ENCODE assay signal across 12 cellular contexts in genomic region chr15:74844319-74845207, GRCh38. TPM values are rescaled to one million over a fixed set of nuclear protein-coding genes. Genes with fewer than 3 reads are reported as not detected.
DNase-seq lines count a peak whose midpoint lies in the region; ATAC-seq and TF ChIP-seq lines count a peak whose summit lies in the region.
"Had no signal": no experiment of that assay in that cellular context is flagged by ENCODE, and none has a peak within 500 bp of the region (broad histone marks: within the 10 kb centered on the region; RNA-seq: fewer than 3 reads in every experiment).

No MANE protein-coding gene starts in this region.

- TF ChIP-seq CTCF in psoas muscle (IDR thresholded peaks at IDR 0.05) = no peak

- peaks cover 55% of the 10 kb centered on the region for H3K36me3 ChIP-seq in NT2/D1 (ENCODE audit: insufficient read depth, insufficient read length, low read length)
- no peaks in the 10 kb centered on the region for H3K36me3 ChIP-seq in ectodermal cell (ENCODE audit: control insufficient read depth, insufficient read depth, low read length)
- H3K36me3 ChIP-seq in psoas muscle (ENCODE audit: insufficient read depth in 1 of 2, low read depth in 1 of 2) = peaks cover 0 to 66% of the 10 kb centered on the region in 2 donors

- ATAC-seq in psoas muscle (no peak), HG02610 (IDR thresholded peaks at IDR 0.05; ENCODE audit: unreplicated experiment) (no peak), HG03460 (IDR thresholded peaks at IDR 0.05; ENCODE audit: unreplicated experiment) (no peak)

- H3K27me3 ChIP-seq in NT2/D1 (ENCODE audit: insufficient read depth, insufficient read length) = no peaks in the 10 kb centered on the region
- H3K27me3 ChIP-seq in ectodermal cell (ENCODE audit: control insufficient read depth, insufficient read depth, low read length, poor library complexity, severe bottlenecking) = no peaks in the 10 kb centered on the region
- H3K27me3 ChIP-seq in psoas muscle (ENCODE audit: insufficient read depth in 3 of 3, low read length in 2 of 3) = no peaks in the 10 kb centered on the region

- no peak overlapping the region for H3K4me3 ChIP-seq in NT2/D1 (ENCODE audit: insufficient read length, low read depth)
- H3K4me3 ChIP-seq in ectodermal cell (ENCODE audit: insufficient read depth, low read depth, low read length) = no peak overlapping the region
- no peak overlapping the region for H3K4me3 ChIP-seq in psoas muscle

- no peaks in the 10 kb centered on the region for H3K9me3 ChIP-seq in NT2/D1 (ENCODE audit: insufficient read depth, low read length)
- no peaks in the 10 kb centered on the region for H3K9me3 ChIP-seq in ectodermal cell (ENCODE audit: control insufficient read depth, low read length)
- no peaks in the 10 kb centered on the region for H3K9me3 ChIP-seq in psoas muscle

- H3K27ac ChIP-seq in ectodermal cell (ENCODE audit: insufficient read depth, low read depth, low read length, poor library complexity, severe bottlenecking) (peak overlapping the region; percentile 51), psoas muscle (peak overlapping the region; percentile 30)

- H3K9ac ChIP-seq in NT2/D1 (ENCODE audit: insufficient read length, low read depth) = peak overlapping the region; percentile 91

- DNase-seq in D341Med (ENCODE audit: low spot score) (peak; percentile 84), NT2/D1 (ENCODE audit: low read depth, low spot score) (no peak), psoas muscle (no peak), activated gamma-delta T cell (lab: John Stamatoyannopoulos, UW) (no peak), A172 (ENCODE audit: low spot score) (no peak)
- DNase-seq: NK-92 treated with Interleukin-12 subunit alpha and Interleukin-12 subunit beta, amount 100 ng/mL, for 24 hours had no signal

- peaks cover 30% of the 10 kb centered on the region for H3K4me1 ChIP-seq in NT2/D1 (ENCODE audit: insufficient read depth, insufficient read length)
- peaks cover 26% of the 10 kb centered on the region for H3K4me1 ChIP-seq in ectodermal cell (ENCODE audit: control insufficient read depth, insufficient read depth, low read length)
- H3K4me1 ChIP-seq in psoas muscle = peaks cover 19% of the 10 kb centered on the region

- 76 to 80% methylated on average over 11 of the region's 12 CpGs for WGBS in ectodermal cell, 2 experiments
- 70 to 86% (median 77%) methylated on average over 12 of the region's 12 CpGs for WGBS in psoas muscle, 3 donors

- intact Hi-C loops in psoas muscle (cut with DNase I) = loop anchor here in 1 of 2 donors (5.0 kb wide), 1 partner anchor 63 kb away; the partner anchor contains the start of gene FAM219B

RNA-seq across cellular contexts. Expression of gene ULK3, which starts 1.6 kb away (rescaled TPM):
- polyA plus RNA-seq in ectodermal cell (2013, experiment 1 of 4) = 45.8 TPM
- 42.5 TPM for polyA plus RNA-seq in ectodermal cell (2013, experiment 2 of 4)
- polyA plus RNA-seq in ectodermal cell (2013, experiment 3 of 4) = 39.9 TPM
- polyA plus RNA-seq in ectodermal cell (2013, experiment 4 of 4) = 45.0 TPM
- total RNA-seq in psoas muscle = 10 to 100 TPM; 17.7 to 34.5 (median 27.0) TPM
- polyA plus RNA-seq in psoas muscle = 10 to 100 TPM; 33.2 to 43.5 (median 42.8) TPM
- total RNA-seq in A172 (2014; rRNA removed; shearing (Covaris generic)) = 35.9 and 40.1 TPM in 2 replicates

RNA-seq across cellular contexts. Expression of gene CPLX3, which starts 18.1 kb away (rescaled TPM):
- polyA plus RNA-seq in ectodermal cell (2013, experiment 1 of 4) = not detected
- polyA plus RNA-seq in ectodermal cell (2013, experiment 2 of 4) = not detected
- not detected for polyA plus RNA-seq in ectodermal cell (2013, experiment 3 of 4)
- polyA plus RNA-seq in ectodermal cell (2013, experiment 4 of 4) = not detected
- under 1 TPM in 1 of 4 donors, not detected in 3; 0.19 TPM for total RNA-seq in psoas muscle
- polyA plus RNA-seq in psoas muscle = under 1 TPM in 2 of 3 donors, not detected in 1; 0.03 to 0.04 TPM
- not detected in 2 replicates for total RNA-seq in A172 (2014; rRNA removed; shearing (Covaris generic))
- total RNA-seq: dermis microvascular lymphatic vessel endothelial cell, urinary bladder had no signal
- polyA plus RNA-seq: keratinocyte had no signal

RNA-seq across cellular contexts. Expression of gene SCAMP2, which starts 28.6 kb away (rescaled TPM):
- polyA plus RNA-seq in ectodermal cell (2013, experiment 1 of 4) = 44.8 TPM
- polyA plus RNA-seq in ectodermal cell (2013, experiment 2 of 4) = 43.7 TPM
- 28.0 TPM for polyA plus RNA-seq in ectodermal cell (2013, experiment 3 of 4)
- polyA plus RNA-seq in ectodermal cell (2013, experiment 4 of 4) = 31.8 TPM
- total RNA-seq in psoas muscle = 10 to 100 TPM; 32.1 to 67.3 (median 52.6) TPM
- polyA plus RNA-seq in psoas muscle = 10 to 100 TPM; 40.2 to 73.6 (median 48.6) TPM
- total RNA-seq in A172 (2014; rRNA removed; shearing (Covaris generic)) = 36.1 and 39.7 TPM in 2 replicates

RNA-seq across cellular contexts. Expression of gene LMAN1L, which starts 31.9 kb away (rescaled TPM):
- polyA plus RNA-seq in ectodermal cell (2013, experiment 1 of 4) = not detected
- polyA plus RNA-seq in ectodermal cell (2013, experiment 2 of 4) = not detected
- polyA plus RNA-seq in ectodermal cell (2013, experiment 3 of 4) = not detected
- polyA plus RNA-seq in ectodermal cell (2013, experiment 4 of 4) = not detected
- total RNA-seq in psoas muscle = under 1 TPM in 2 of 4 donors, not detected in 2; 0.36 to 0.66 TPM
- not detected for polyA plus RNA-seq in psoas muscle
- total RNA-seq in A172 (2014; rRNA removed; shearing (Covaris generic)) = not detected in 2 replicates
- total RNA-seq: dermis microvascular lymphatic vessel endothelial cell had no signal
- polyA plus RNA-seq: keratinocyte had no signal

RNA-seq across cellular contexts. Expression of gene MPI, which starts 45.3 kb away (rescaled TPM):
- 40.1 TPM for polyA plus RNA-seq in ectodermal cell (2013, experiment 1 of 4)
- polyA plus RNA-seq in ectodermal cell (2013, experiment 2 of 4) = 43.0 TPM
- polyA plus RNA-seq in ectodermal cell (2013, experiment 3 of 4) = 36.0 TPM
- 43.5 TPM for polyA plus RNA-seq in ectodermal cell (2013, experiment 4 of 4)
- 10 to 100 TPM; 37.6 to 61.2 (median 43.2) TPM for total RNA-seq in psoas muscle
- 10 to 100 TPM; 26.4 to 50.5 (median 38.9) TPM for polyA plus RNA-seq in psoas muscle
- total RNA-seq in A172 (2014; rRNA removed; shearing (Covaris generic)) = 48.5 and 50.3 TPM in 2 replicates
